8 cellular contexts compared by ENCODE assay signal in genomic region chr14:103624860-103625259, GRCh38. TPM values are rescaled to one million over a fixed set of nuclear protein-coding genes. Genes with fewer than 3 reads are reported as not detected.
DNase-seq lines count a peak whose midpoint lies in the region; ATAC-seq and TF ChIP-seq lines count a peak whose summit lies in the region.

No MANE protein-coding gene starts in this region.

- H3K27ac ChIP-seq in ACC112 (ENCODE audit: low read depth, low read length) = peak overlapping the region; percentile 52
- H3K27ac ChIP-seq in heart right ventricle = peak overlapping the region in 9 of 10 donors; percentile 28 to 79 (median 64)

- H3K27me3 ChIP-seq in ACC112 (ENCODE audit: insufficient read depth, low read length) (no peaks in the 10 kb centered on the region), heart right ventricle (no peaks in the 10 kb centered on the region)

- H3K4me1 ChIP-seq in ACC112 (ENCODE audit: control insufficient read depth, insufficient read depth, low read length, unreplicated experiment) = peaks cover 14% of the 10 kb centered on the region
- H3K4me1 ChIP-seq in heart right ventricle = peaks cover 13 to 39% (median 34%) of the 10 kb centered on the region in 9 donors

- peak overlapping the region; percentile 14 for H2AFZ ChIP-seq in ACC112 (ENCODE audit: low read length, unreplicated experiment)

- H3K79me2 ChIP-seq in ACC112 (ENCODE audit: control insufficient read depth, insufficient read depth, low read length, unreplicated experiment) = peaks cover 12% of the 10 kb centered on the region

- TF ChIP-seq CTCF in heart right ventricle (IDR thresholded peaks at IDR 0.05) = no peak

- WGBS in heart right ventricle, 2 donors = 22 to 23% methylated on average over 9 to 10 of the region's 10 CpGs

- H3K36me3 ChIP-seq in ACC112 (ENCODE audit: insufficient read depth, low read length) (no peaks in the 10 kb centered on the region), heart right ventricle (no peaks in the 10 kb centered on the region)

- intact Hi-C loops in heart right ventricle (cut with DNase I) = loop anchor here in 3 of 10 donors (5.0 to 10.0 kb wide), 2 partner anchors 48 to 50 kb away; no protein-coding TSS in a partner anchor

- H3K4me3 ChIP-seq in ACC112 (ENCODE audit: low read depth, low read length) = no peak overlapping the region
- no peak overlapping the region for H3K4me3 ChIP-seq in heart right ventricle

- H3K9me3 ChIP-seq in heart right ventricle = no peaks in the 10 kb centered on the region

- DNase-seq in HUDEP-2 (lab: John Stamatoyannopoulos, UW; ENCODE audit: unreplicated experiment in 76 of 76) (peak in 66 of 76 experiments; percentile 5 to 72 (median 48)), heart right ventricle (peak; percentile 63 to 72), NCI-H1105 (lab: John Stamatoyannopoulos, UW) (no peak), NCI-H1417 treated with DMSO at 0.1 percent for 48 hours (lab: John Stamatoyannopoulos, UW) (no peak), occipital lobe (lab: John Stamatoyannopoulos, UW) (no peak)
- DNase-seq in activated T-cell treated with anti-CD3 and anti-CD28 coated beads, Interleukin-2, amount 50 U/mL, for 48 hours = peak; percentile 37 to 42
- DNase-seq in stimulated activated CD8-positive, alpha-beta memory T cell treated with anti-CD3 and anti-CD28 coated beads, Interleukin-4, amount 100 ng/mL, for 48 hours = peak; percentile 45

- peak in 7 of 8 donors; percentile 15 to 69 (median 50) for ATAC-seq in heart right ventricle

RNA-seq across cellular contexts. Expression of gene KLC1, which starts 4.2 kb away (rescaled TPM):
- total RNA-seq in heart right ventricle = 100 to 1,000 TPM; 123 to 166 (median 146) TPM
- 100 to 1,000 TPM; 151 to 220 TPM for polyA plus RNA-seq in heart right ventricle
- total RNA-seq in occipital lobe = 355 TPM

Comparison
In these comparisons a context has a peak if more than half of its experiments do, and no peak if none do; other contexts are left out.
1. DNase-seq: peak in HUDEP-2 (66 of 76), activated T-cell treated with anti-CD3 and anti-CD28 coated beads, Interleukin-2, amount 50 U/mL, for 48 hours (2 of 2), heart right ventricle (2 of 2) and stimulated activated CD8-positive, alpha-beta memory T cell treated with anti-CD3 and anti-CD28 coated beads, Interleukin-4, amount 100 ng/mL, for 48 hours (single experiment); none in NCI-H1105 (single experiment), NCI-H1417 treated with DMSO at 0.1 percent for 48 hours (single experiment) and occipital lobe (single experiment).